Comparison of ENCODE assay signal across 1 cellular context in the genomic region with DNA sequence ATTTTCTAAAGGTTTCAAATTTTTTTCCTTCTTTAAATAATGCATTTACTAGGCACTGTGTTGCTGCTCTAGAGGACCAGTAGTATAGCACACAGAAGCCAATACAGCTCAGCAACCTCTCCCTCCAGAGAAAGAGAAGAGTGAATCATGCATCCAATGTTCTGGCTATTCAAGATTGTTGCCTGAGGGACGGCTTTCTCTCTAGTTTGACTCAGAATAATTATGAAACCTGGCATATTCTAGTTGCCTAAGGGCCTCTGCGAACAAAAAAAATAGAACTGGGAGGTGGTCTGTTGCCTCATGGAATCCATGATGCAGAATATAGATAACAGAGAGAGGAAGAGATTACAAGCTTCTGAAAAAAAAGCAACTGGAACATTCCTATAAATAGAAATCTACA.
TF ChIP-seq lines count a peak whose summit lies in the region.

No MANE protein-coding gene starts in this region.

TF ChIP-seq in SK-N-SH, 30 proteins besides CTCF, POLR2A, EP300 and RAD21 (continued from another document):
- TF ChIP-seq, protein P1, sequence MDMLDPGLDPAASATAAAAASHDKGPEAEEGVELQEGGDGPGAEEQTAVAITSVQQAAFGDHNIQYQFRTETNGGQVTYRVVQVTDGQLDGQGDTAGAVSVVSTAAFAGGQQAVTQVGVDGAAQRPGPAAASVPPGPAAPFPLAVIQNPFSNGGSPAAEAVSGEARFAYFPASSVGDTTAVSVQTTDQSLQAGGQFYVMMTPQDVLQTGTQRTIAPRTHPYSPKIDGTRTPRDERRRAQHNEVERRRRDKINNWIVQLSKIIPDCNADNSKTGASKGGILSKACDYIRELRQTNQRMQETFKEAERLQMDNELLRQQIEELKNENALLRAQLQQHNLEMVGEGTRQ (IDR thresholded peaks at IDR 0.05; ENCODE audit: borderline replicate concordance, low read depth, low read length): no peak
- TF ChIP-seq MXI1 (IDR thresholded peaks at IDR 0.05; ENCODE audit: low read depth, low read length) (no peak), YY1 (IDR thresholded peaks at IDR 0.05; ENCODE audit: low read depth) (no peak), NRF1 (IDR thresholded peaks at IDR 0.05; ENCODE audit: low read depth, low read length) (no peak), FOXJ3 (CRISPR knock-in tag; IDR thresholded peaks at IDR 0.05) (no peak), MEF2A (IDR thresholded peaks at IDR 0.05; ENCODE audit: borderline replicate concordance, low read depth) (no peak), TEAD4 (IDR thresholded peaks at IDR 0.05; ENCODE audit: borderline replicate concordance, insufficient read depth) (no peak)
